28 cellular contexts compared by ENCODE assay signal in the genomic region with DNA sequence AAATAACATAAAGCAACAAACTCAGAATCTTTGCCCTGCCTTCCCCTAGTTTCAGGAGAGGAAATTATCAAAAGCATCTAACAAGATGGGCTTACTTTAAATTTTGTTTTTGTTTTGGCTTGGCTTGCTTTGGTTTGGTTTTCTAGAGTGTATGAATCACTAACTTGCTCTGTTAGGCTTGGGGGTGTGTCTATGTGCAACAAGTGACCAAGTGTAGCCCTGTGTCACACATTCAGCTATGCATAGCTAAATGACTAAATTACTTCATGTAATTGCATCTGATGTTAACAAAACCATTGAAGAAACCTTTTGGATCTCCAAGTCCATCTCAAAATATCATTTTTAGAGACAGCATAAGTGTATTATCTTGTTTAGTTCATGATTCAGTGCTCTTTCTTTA.
DNase-seq lines count a peak whose midpoint lies in the region; ATAC-seq, FAIRE-seq and TF ChIP-seq lines count a peak whose summit lies in the region.
"Had no signal": no experiment of that assay in that cellular context is flagged by ENCODE, and none has a peak within 500 bp of the region (broad histone marks: within the 10 kb centered on the region; RNA-seq: fewer than 3 reads in every experiment).

No MANE protein-coding gene starts in this region.

- H3K27me3 ChIP-seq in bronchial epithelial cell (ENCODE audit: control insufficient read depth, insufficient read depth, low read length), result no peaks in the 10 kb centered on the region
- H3K27me3 ChIP-seq: heart right ventricle, sigmoid colon, suprapubic skin had no signal

- DNase-seq in DMS53 (lab: John Stamatoyannopoulos, UW) (peak; percentile 31), DMS53 treated with DMSO at 0.1 percent for 48 hours (lab: John Stamatoyannopoulos, UW; ENCODE audit: unreplicated experiment) (no peak), bronchial epithelial cell (ENCODE audit: low read depth) (peak; percentile 50), iris pigment epithelial cell (ENCODE audit: low read depth) (peak; percentile 2), Right ventricle myocardium inferior (ENCODE audit: missing footprints) (no peak)
- DNase-seq: activated CD4-positive, CD25-positive, alpha-beta regulatory T cell treated with anti-CD3 and anti-CD28 coated beads, Interleukin-2, amount 50 U/mL, for 72 hours; activated CD8-positive, alpha-beta T cell treated with anti-CD3 and anti-CD28 coated beads for 36 hours; aorta; CD4-positive, CD25-positive, alpha-beta regulatory T cell; central memory CD4-positive, alpha-beta T cell; heart right ventricle; KG1; mesenchymal stem cell; MM.1S; NCI-H2081 treated with DMSO at 0.1 percent for 48 hours; NCI-H226; NCI-H748 treated with DMSO at 0.1 percent for 48 hours; RPMI8226; sigmoid colon; stimulated activated CD4-positive, alpha-beta T cell treated with anti-CD3 and anti-CD28 coated beads, Interleukin-4, amount 100 ng/mL, for 4 hours; stimulated activated naive CD4-positive, alpha-beta T cell; T-helper 1 cell had no signal

- intact Hi-C loops in Right ventricle myocardium inferior (cut with DNase I), result no loop called here

- no peak for TF ChIP-seq CTCF in bronchial epithelial cell (IDR thresholded peaks at IDR 0.05; ENCODE audit: insufficient read depth, low read length, severe bottlenecking)

- ATAC-seq in GM21825 (IDR thresholded peaks at IDR 0.05; ENCODE audit: unreplicated experiment) (no peak), Right ventricle myocardium inferior (no peak), GM19351 (IDR thresholded peaks at IDR 0.05; ENCODE audit: unreplicated experiment) (no peak), GM18498 (IDR thresholded peaks at IDR 0.05; ENCODE audit: unreplicated experiment) (no peak)
- ATAC-seq: activated CD8-positive, alpha-beta T cell treated with anti-CD3 and anti-CD28 coated beads for 36 hours; activated naive CD4-positive, alpha-beta T cell treated with anti-CD3 and anti-CD28 coated beads, Interleukin-2, amount 50 U/mL, for 72 hours; heart right ventricle had no signal

- no peak overlapping the region for H3K4me3 ChIP-seq in bronchial epithelial cell (ENCODE audit: low read depth, low read length)
- H3K4me3 ChIP-seq: heart right ventricle, sigmoid colon, suprapubic skin had no signal

- H3K36me3 ChIP-seq in bronchial epithelial cell (ENCODE audit: control insufficient read depth, insufficient read depth, low read length), result no peaks in the 10 kb centered on the region
- H3K36me3 ChIP-seq: heart right ventricle, sigmoid colon, suprapubic skin had no signal

- FAIRE-seq in bronchial epithelial cell (lab: Jason Lieb, UNC), result no peak
- FAIRE-seq: HTR-8/SVneo had no signal

Comparison
In these comparisons a context has a peak if more than half of its experiments do, and no peak if none do; other contexts are left out.
1. DNase-seq: peak in DMS53 (single experiment), bronchial epithelial cell (single experiment) and iris pigment epithelial cell (single experiment); none in DMS53 treated with DMSO at 0.1 percent for 48 hours (single experiment) and Right ventricle myocardium inferior (single experiment).